8 cellular contexts compared by ENCODE assay signal in genomic region chr2:201126308-201127127, GRCh38. TPM values are rescaled to one million over a fixed set of nuclear protein-coding genes. Genes with fewer than 3 reads are reported as not detected.
DNase-seq lines count a peak whose midpoint lies in the region; ATAC-seq and TF ChIP-seq lines count a peak whose summit lies in the region.

No MANE protein-coding gene starts in this region.

- H3K9me3 ChIP-seq in HUES6 (ENCODE audit: control insufficient read depth, insufficient read depth, low read depth, low read length): no peaks in the 10 kb centered on the region

- H3K4me3 Mint-ChIP-seq in activated T-cell treated with anti-CD3 and anti-CD28 coated beads, Interleukin-2, amount 50 U/mL, for 24 hours: peak overlapping the region; percentile 90
- peak overlapping the region; percentile 37 for H3K4me3 Mint-ChIP-seq in chondrocyte (ENCODE audit: unreplicated experiment)
- peak overlapping the region; percentile 76 to 96 (median 90) for H3K4me3 Mint-ChIP-seq in naive thymus-derived CD8-positive, alpha-beta T cell

- H3K9me3 Mint-ChIP-seq in activated T-cell treated with anti-CD3 and anti-CD28 coated beads, Interleukin-2, amount 50 U/mL, for 24 hours: no peaks in the 10 kb centered on the region
- peaks cover 2% of the 10 kb centered on the region for H3K9me3 Mint-ChIP-seq in chondrocyte (ENCODE audit: low read depth)
- H3K9me3 Mint-ChIP-seq in naive thymus-derived CD8-positive, alpha-beta T cell: no peaks in the 10 kb centered on the region

- no peak for ATAC-seq in naive thymus-derived CD8-positive, alpha-beta T cell
- no peak for ATAC-seq in HG03571 (IDR thresholded peaks at IDR 0.05; ENCODE audit: unreplicated experiment)

- peaks cover 49% of the 10 kb centered on the region for H3K4me1 ChIP-seq in HUES6 (ENCODE audit: control insufficient read depth, insufficient read depth, low read length)

- peak overlapping the region; percentile 99 for H3K27ac Mint-ChIP-seq in activated T-cell treated with anti-CD3 and anti-CD28 coated beads, Interleukin-2, amount 50 U/mL, for 24 hours
- peak overlapping the region; percentile 92 for H3K27ac Mint-ChIP-seq in chondrocyte (ENCODE audit: unreplicated experiment)
- peak overlapping the region; percentile 92 to 100 (median 98) for H3K27ac Mint-ChIP-seq in naive thymus-derived CD8-positive, alpha-beta T cell

- peak overlapping the region; percentile 44 for H3K9ac ChIP-seq in HUES6 (ENCODE audit: low read length)

- no peaks in the 10 kb centered on the region for H3K36me3 ChIP-seq in HUES6 (ENCODE audit: control insufficient read depth, insufficient read depth, low read length)

- POLR2A ChIA-PET in naive thymus-derived CD8-positive, alpha-beta T cell (lab: Charles Lee): interaction anchor here (0.6 to 1.1 kb wide), 4 partner anchors 9 to 414 kb away, joined by 3 to 4 read pairs (median 4); no protein-coding TSS in a partner anchor

- peaks cover 77% of the 10 kb centered on the region for H3K4me1 Mint-ChIP-seq in activated T-cell treated with anti-CD3 and anti-CD28 coated beads, Interleukin-2, amount 50 U/mL, for 24 hours (ENCODE audit: low read depth)
- peaks cover 63% of the 10 kb centered on the region for H3K4me1 Mint-ChIP-seq in chondrocyte (ENCODE audit: low read depth)
- H3K4me1 Mint-ChIP-seq in naive thymus-derived CD8-positive, alpha-beta T cell: peaks cover 64 to 95% (median 90%) of the 10 kb centered on the region in 4 donors

- peak overlapping the region; percentile 58; the same call in 1 of the 2 replicates for H3K27ac ChIP-seq in HUES6 (ENCODE audit: low read depth, low read length)

- TF ChIP-seq CTCF in chondrocyte (IDR thresholded peaks at IDR 0.05): no peak

- DNase-seq in activated T-cell treated with anti-CD3 and anti-CD28 coated beads, Interleukin-2, amount 50 U/mL, for 24 hours: no peak
- no peak for DNase-seq in activated T-cell treated with anti-CD3 and anti-CD28 coated beads, Interleukin-2, amount 50 U/mL, for 1 hour
- DNase-seq in chondrocyte (ENCODE audit: low spot score) (no peak), AML-193 (lab: John Stamatoyannopoulos, UW) (no peak), DMS79 treated with DMSO at 0.1 percent for 48 hours (lab: John Stamatoyannopoulos, UW) (no peak)
- DNase-seq in naive thymus-derived CD8-positive, alpha-beta T cell: no peak

- H3K27me3 ChIP-seq in HUES6 (ENCODE audit: control insufficient read depth, insufficient read depth, low read length): no peaks in the 10 kb centered on the region

- no peak overlapping the region for H3K4me3 ChIP-seq in HUES6 (ENCODE audit: low read depth, low read length)

- peaks cover 67% of the 10 kb centered on the region for H3K36me3 Mint-ChIP-seq in activated T-cell treated with anti-CD3 and anti-CD28 coated beads, Interleukin-2, amount 50 U/mL, for 24 hours (ENCODE audit: low read depth)
- peaks cover 2% of the 10 kb centered on the region for H3K36me3 Mint-ChIP-seq in chondrocyte (ENCODE audit: low read depth)
- H3K36me3 Mint-ChIP-seq in naive thymus-derived CD8-positive, alpha-beta T cell: peaks cover 0 to 23% (median 2%) of the 10 kb centered on the region in 3 donors

- H3K27me3 Mint-ChIP-seq in activated T-cell treated with anti-CD3 and anti-CD28 coated beads, Interleukin-2, amount 50 U/mL, for 24 hours: no peaks in the 10 kb centered on the region
- no peaks in the 10 kb centered on the region for H3K27me3 Mint-ChIP-seq in chondrocyte (ENCODE audit: low read depth)
- no peaks in the 10 kb centered on the region for H3K27me3 Mint-ChIP-seq in naive thymus-derived CD8-positive, alpha-beta T cell

RNA-seq across cellular contexts. Expression of gene CFLAR, which starts 10.6 kb away (rescaled TPM):
- total RNA-seq in chondrocyte: 29.0 to 38.3 TPM (median 35.8 TPM) in 3 replicates
- total RNA-seq in naive thymus-derived CD8-positive, alpha-beta T cell: 100 to 1,000 TPM; 127 to 142 TPM
- 10 to 100 TPM; 50.7 to 93.3 (median 63.9) TPM for polyA plus RNA-seq in naive thymus-derived CD8-positive, alpha-beta T cell

RNA-seq across cellular contexts. Expression of gene NDUFB3, which starts 54.7 kb away (rescaled TPM):
- 59.2 to 94.1 TPM (median 66.2 TPM) in 3 replicates for total RNA-seq in chondrocyte
- 10 to 100 TPM; 40.6 to 47.8 TPM for total RNA-seq in naive thymus-derived CD8-positive, alpha-beta T cell
- 100 to 1,000 TPM; 279 to 299 (median 298) TPM for polyA plus RNA-seq in naive thymus-derived CD8-positive, alpha-beta T cell

RNA-seq across cellular contexts. Expression of gene HYCC2, which starts 55.0 kb away (rescaled TPM):
- 12.0 to 18.0 TPM (median 13.4 TPM) in 3 replicates for total RNA-seq in chondrocyte
- 10 to 100 TPM; 34.2 to 38.1 TPM for total RNA-seq in naive thymus-derived CD8-positive, alpha-beta T cell
- polyA plus RNA-seq in naive thymus-derived CD8-positive, alpha-beta T cell: 10 to 100 TPM; 20.8 to 32.5 (median 23.0) TPM

RNA-seq across cellular contexts. Expression of gene CASP10, which starts 56.4 kb away (rescaled TPM):
- 0.05 to 0.15 TPM in 2 of 3 replicates, not detected in the other for total RNA-seq in chondrocyte
- 10 to 100 TPM; 47.2 to 48.1 TPM for total RNA-seq in naive thymus-derived CD8-positive, alpha-beta T cell
- 10 to 100 TPM in 2 of 3 donors, 1 to 10 TPM in 1; 8.6 to 17.5 (median 14.6) TPM for polyA plus RNA-seq in naive thymus-derived CD8-positive, alpha-beta T cell

Comparison
In these comparisons a context has a peak if more than half of its experiments do, and no peak if none do; other contexts are left out.
1. H3K4me3 Mint-ChIP-seq: peak in every context shown above with its lines; median percentile 90 in activated T-cell treated with anti-CD3 and anti-CD28 coated beads, Interleukin-2, amount 50 U/mL, for 24 hours; 90 in naive thymus-derived CD8-positive, alpha-beta T cell; 37 in chondrocyte.